In genomic region chr6:5025911-5026819, GRCh38 we compare ENCODE assay signal across 8 cellular contexts. TPM values are rescaled to one million over a fixed set of nuclear protein-coding genes. Genes with fewer than 3 reads are reported as not detected.
DNase-seq lines count a peak whose midpoint lies in the region; ATAC-seq and TF ChIP-seq lines count a peak whose summit lies in the region.

No MANE protein-coding gene starts in this region.

- ATAC-seq in gastrocnemius medialis (peak; percentile 76 to 80), HG03025 (IDR thresholded peaks at IDR 0.05; ENCODE audit: low FRiP score, unreplicated experiment) (no peak)

- peak overlapping the region; percentile 81 to 95 (median 90) for H3K27ac Mint-ChIP-seq in brain

- TF ChIP-seq POLR2A in gastrocnemius medialis (IDR thresholded peaks at IDR 0.05) = peak in 1 of 2 donors; percentile 28

- peaks cover 24% of the 10 kb centered on the region for H3K4me1 Mint-ChIP-seq in brain

- no peaks in the 10 kb centered on the region for H3K9me3 Mint-ChIP-seq in brain

- TF ChIP-seq CTCF in brain (conservative IDR thresholded peaks at IDR 0.05) = peak in 1 of 2 experiments; percentile 44
- peak in 1 of 5 experiments; percentile 16 for TF ChIP-seq CTCF in gastrocnemius medialis (IDR thresholded peaks at IDR 0.05 in 4 of 5, conservative IDR thresholded peaks at IDR 0.05 in 1 of 5)

- in situ Hi-C loops in gastrocnemius medialis (cut with MboI; ENCODE audit: low sequenced_read_pairs in 4 of 4) = no loop called here

- peak overlapping the region; percentile 57 to 79 (median 76) for H3K27ac ChIP-seq in gastrocnemius medialis

- peaks cover 3% of the 10 kb centered on the region for H3K27me3 Mint-ChIP-seq in brain

- no peaks in the 10 kb centered on the region for H3K27me3 ChIP-seq in gastrocnemius medialis

- H3K9me3 ChIP-seq in gastrocnemius medialis = no peaks in the 10 kb centered on the region

- peak overlapping the region; percentile 76 to 95 (median 89) for H3K4me3 Mint-ChIP-seq in brain

- H3K36me3 Mint-ChIP-seq in brain = no peaks in the 10 kb centered on the region

- DNase-seq in NCI-H510A treated with DMSO at 0.1 percent for 48 hours (lab: John Stamatoyannopoulos, UW) (peak; percentile 50), iPS-NIHi7 (ENCODE audit: extremely low spot score) (peak; percentile 80), gastrocnemius medialis (peak; percentile 12 to 40), HuH-7 (ENCODE audit: low spot score) (no peak), germinal center (ENCODE audit: low spot score) (no peak)

- H3K4me3 ChIP-seq in GM08714 (ENCODE audit: low read length) (peak overlapping the region; percentile 2; the same call in 1 of the 2 replicates), gastrocnemius medialis (peak overlapping the region; percentile 67 to 84 (median 74))

- no peaks in the 10 kb centered on the region for H3K36me3 ChIP-seq in gastrocnemius medialis

- H3K4me1 ChIP-seq in gastrocnemius medialis = peaks cover 0 to 4% of the 10 kb centered on the region in 2 donors

- intact Hi-C loops in gastrocnemius medialis (cut with DNase I; ENCODE audit: low total_unique reads) = loop anchor here (1.0 kb wide), 1 partner anchor 22 kb away; the partner anchor contains the start of gene RPP40

RNA-seq across cellular contexts. Expression of gene RPP40, which starts 22.3 kb away (rescaled TPM):
- 9.0 TPM for polyA plus RNA-seq in brain (ENCODE audit: insufficient read depth, low read depth, low replicate concordance)
- total RNA-seq in gastrocnemius medialis = 10 to 100 TPM in 3 of 4 donors, 1 to 10 TPM in 1; 5.1 to 16.4 (median 12.2) TPM

RNA-seq across cellular contexts. Expression of gene PPP1R3G, which starts 59.0 kb away (rescaled TPM):
- 1.1 TPM for polyA plus RNA-seq in brain (ENCODE audit: insufficient read depth, low read depth, low replicate concordance)
- 1 to 10 TPM in 1 of 4 donors, under 1 TPM in 2, not detected in 1; 0.10 to 1.1 (median 0.49) TPM for total RNA-seq in gastrocnemius medialis

Comparison
In these comparisons a context has a peak if more than half of its experiments do, and no peak if none do; other contexts are left out.
1. DNase-seq: peak in NCI-H510A treated with DMSO at 0.1 percent for 48 hours (single experiment), iPS-NIHi7 (single experiment) and gastrocnemius medialis (2 of 2); none in HuH-7 (single experiment) and germinal center (single experiment).